8 cellular contexts compared by ENCODE assay signal in the genomic region with DNA sequence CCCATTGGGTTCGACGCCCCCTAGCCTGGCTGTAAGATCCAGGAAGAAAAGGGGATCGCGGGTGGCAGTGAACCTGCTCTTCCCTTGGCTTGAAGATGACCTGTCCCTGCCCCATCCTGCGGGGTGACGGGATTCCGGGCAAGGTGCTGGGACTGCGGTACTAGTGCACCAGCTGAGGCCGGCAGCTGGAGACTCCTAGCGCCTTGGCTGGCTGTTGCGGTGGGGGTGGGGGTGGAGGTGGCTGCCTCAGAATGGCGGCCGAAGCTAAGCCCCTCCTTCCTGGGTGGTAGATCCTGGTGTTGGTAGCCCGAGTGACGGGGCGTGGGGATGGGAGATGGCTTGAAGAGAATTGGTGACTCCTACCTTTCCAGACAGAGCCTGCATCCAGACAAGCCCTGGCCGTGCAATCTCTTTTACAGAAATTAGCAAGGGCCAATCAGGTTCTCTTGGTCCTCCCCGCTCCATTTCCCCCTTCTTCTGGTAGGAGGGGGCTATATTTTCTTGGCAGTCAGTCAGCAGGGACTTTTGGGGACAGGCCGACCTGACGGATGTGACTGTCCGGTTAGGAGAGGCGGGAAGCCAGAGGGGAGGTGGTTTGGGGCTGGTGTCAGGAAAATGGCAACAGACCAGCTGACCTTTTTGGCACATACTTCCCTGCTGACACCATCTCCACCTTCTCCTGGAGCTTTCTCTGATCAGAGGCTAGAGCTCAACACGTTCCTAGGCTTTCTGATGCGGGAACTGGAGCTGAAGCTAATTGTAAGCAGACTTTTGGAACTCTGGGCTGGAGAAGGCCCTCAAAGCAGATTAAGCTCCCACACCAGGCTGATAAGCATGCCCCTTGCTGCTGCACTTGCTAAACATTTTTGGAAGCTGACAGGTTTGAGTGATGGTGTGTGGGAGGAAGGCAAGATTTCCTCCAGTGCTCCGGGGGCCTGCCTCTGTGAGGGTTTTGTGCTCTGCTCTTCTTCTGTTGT. TPM values are rescaled to one million over a fixed set of nuclear protein-coding genes. Genes with fewer than 3 reads are reported as not detected.
DNase-seq lines count a peak whose midpoint lies in the region; ATAC-seq and TF ChIP-seq lines count a peak whose summit lies in the region.

No MANE protein-coding gene starts in this region.

- peak overlapping the region; percentile 64 for H3K27ac ChIP-seq in substantia nigra (ENCODE audit: low read depth, low read length, poor library complexity, severe bottlenecking)

- peaks cover 15% of the 10 kb centered on the region for H3K27me3 ChIP-seq in BE2C

- H3K4me1 ChIP-seq in BE2C = no peaks in the 10 kb centered on the region

- H3K9me3 ChIP-seq in BE2C = no peaks in the 10 kb centered on the region

- H3K4me3 ChIP-seq in BE2C (ENCODE audit: low read depth, low read length) (peak overlapping the region; percentile 53), cardiac fibroblast (replicated peaks in 1 of 2; ENCODE audit: low read depth in 2 of 2, low read length in 2 of 2) (peak overlapping the region; percentile 69 to 82)

- H3K36me3 ChIP-seq in BE2C = no peaks in the 10 kb centered on the region

- TF ChIP-seq CTCF in BE2C (IDR thresholded peaks at IDR 0.05; ENCODE audit: low read depth, low read length) (no peak), cardiac fibroblast (IDR thresholded peaks at IDR 0.05; ENCODE audit: low read depth, low read length) (no peak)

- ATAC-seq in HG02970 (IDR thresholded peaks at IDR 0.05; ENCODE audit: low FRiP score, unreplicated experiment) = no peak

- no peak for DNase-seq in BE2C
- peak; percentile 38 for DNase-seq in NCI-H1694 treated with DMSO at 0.1 percent for 48 hours (lab: John Stamatoyannopoulos, UW)
- peak; percentile 62 to 74 for DNase-seq in cardiac fibroblast (ENCODE audit: low read depth in 2 of 2)
- peak; percentile 98 for DNase-seq in kidney tubule cell (ENCODE audit: low spot score)
- peak in 30 of 49 donors; percentile 21 to 93 (median 53) for DNase-seq in substantia nigra (lab: John Stamatoyannopoulos, UW)
- no peak for DNase-seq in stimulated activated CD4-positive, alpha-beta T cell treated with anti-CD3 and anti-CD28 coated beads, Interleukin-4, amount 100 ng/mL, for 24 hours
- DNase-seq in mesenteric fat pad (ENCODE audit: low spot score) = no peak

RNA-seq across cellular contexts. Expression of a gene that starts 2.0 kb away (rescaled TPM):
- polyA plus RNA-seq in BE2C (2012; ENCODE audit: insufficient read depth, insufficient read length, low read depth) = 1.6 TPM
- 13.7 TPM for total RNA-seq in mesenteric fat pad

Comparison
In these comparisons a context has a peak if more than half of its experiments do, and no peak if none do; other contexts are left out.
1. DNase-seq: peak in NCI-H1694 treated with DMSO at 0.1 percent for 48 hours (single experiment), cardiac fibroblast (2 of 2), kidney tubule cell (single experiment) and substantia nigra (30 of 49); none in BE2C (single experiment), stimulated activated CD4-positive, alpha-beta T cell treated with anti-CD3 and anti-CD28 coated beads, Interleukin-4, amount 100 ng/mL, for 24 hours (single experiment) and mesenteric fat pad (single experiment).